Comparison of ENCODE assay signal across 13 cellular contexts in genomic region chr17:78818932-78819331, GRCh38. TPM values are rescaled to one million over a fixed set of nuclear protein-coding genes. Genes with fewer than 3 reads are reported as not detected.
DNase-seq lines count a peak whose midpoint lies in the region; ATAC-seq and TF ChIP-seq lines count a peak whose summit lies in the region.
"Had no signal": no experiment of that assay in that cellular context is flagged by ENCODE, and none has a peak within 500 bp of the region (broad histone marks: within the 10 kb centered on the region; RNA-seq: fewer than 3 reads in every experiment).

No MANE protein-coding gene starts in this region.

- H2BK120ac ChIP-seq in trophoblast cell (ENCODE audit: insufficient read depth, low read length, poor library complexity): no peak overlapping the region

- H4K12ac ChIP-seq in trophoblast cell (ENCODE audit: low read depth, low read length): no peak overlapping the region

- no peak overlapping the region for H2BK12ac ChIP-seq in trophoblast cell (ENCODE audit: low read length)

- DNase-seq in breast epithelium (ENCODE audit: low spot score in 2 of 2): no peak
- DNase-seq in MCF 10A (ENCODE audit: unreplicated experiment): no peak
- peak; percentile 46 for DNase-seq in activated T-helper 1 cell treated with Interleukin-2 at 50 U/mL for 16 hours (ENCODE audit: low read depth)
- DNase-seq in immature natural killer cell: peak; percentile 64 to 74 (median 72)
- DNase-seq in thyroid gland: no peak
- DNase-seq in neural progenitor cell (ENCODE audit: low spot score): no peak
- DNase-seq in trophoblast cell: no peak
- DNase-seq: caudate nucleus, NCI-H2171, retina had no signal

- ATAC-seq in GM19023 (IDR thresholded peaks at IDR 0.05; ENCODE audit: unreplicated experiment): no peak
- ATAC-seq: GM23338 had no signal

- no peak overlapping the region for H4K8ac ChIP-seq in trophoblast cell (ENCODE audit: low read depth, low read length)

- H3K4me3 Mint-ChIP-seq in MCF 10A (ENCODE audit: unreplicated experiment) (no peak overlapping the region), immature natural killer cell (peak overlapping the region; percentile 69 to 78 (median 73)), neural progenitor cell (no peak overlapping the region)
- H3K4me3 Mint-ChIP-seq: GM23338 had no signal

- no peak overlapping the region for H4K91ac ChIP-seq in trophoblast cell (ENCODE audit: low read depth, low read length)

- H3K27me3 Mint-ChIP-seq in MCF 10A (ENCODE audit: insufficient read depth, unreplicated experiment) (no peaks in the 10 kb centered on the region), immature natural killer cell (ENCODE audit: low read depth in 3 of 3) (peaks cover 14 to 28% (median 17%) of the 10 kb centered on the region in 3 donors), neural progenitor cell (ENCODE audit: insufficient read depth, low read depth) (no peaks in the 10 kb centered on the region)

- H3K27ac Mint-ChIP-seq in MCF 10A (ENCODE audit: low read depth, unreplicated experiment) (no peak overlapping the region), immature natural killer cell (peak overlapping the region; percentile 88 to 99 (median 92)), neural progenitor cell (no peak overlapping the region)
- H3K27ac Mint-ChIP-seq: GM23338 had no signal

- H3K4me3 ChIP-seq in breast epithelium (no peak overlapping the region), thyroid gland (replicated peaks in 1 of 3) (no peak overlapping the region), neural progenitor cell (no peak overlapping the region), trophoblast cell (ENCODE audit: low read depth, low read length) (no peak overlapping the region)
- H3K4me3 ChIP-seq: GM23338 had no signal

- H3K4me1 ChIP-seq in breast epithelium: no peaks in the 10 kb centered on the region
- no peaks in the 10 kb centered on the region for H3K4me1 ChIP-seq in thyroid gland
- H3K4me1 ChIP-seq in neural progenitor cell: peaks cover 7% of the 10 kb centered on the region
- peaks cover 6 to 11% of the 10 kb centered on the region in 2 experiments for H3K4me1 ChIP-seq in trophoblast cell (ENCODE audit: control insufficient read depth in 1 of 2, insufficient read depth in 2 of 2, low read length in 2 of 2)

- peaks cover 10% of the 10 kb centered on the region for H4K20me1 ChIP-seq in neural progenitor cell (ENCODE audit: low read depth)

- H3K4me1 Mint-ChIP-seq in MCF 10A (ENCODE audit: insufficient read depth, unreplicated experiment) (peaks cover 1% of the 10 kb centered on the region), immature natural killer cell (peaks cover 35 to 43% of the 10 kb centered on the region in 2 donors), neural progenitor cell (peaks cover 12% of the 10 kb centered on the region)
- H3K4me1 Mint-ChIP-seq: GM23338 had no signal

- H3K27ac ChIP-seq in breast epithelium (peak overlapping the region; percentile 43 to 65), thyroid gland (peak overlapping the region in 2 of 3 donors; percentile 29 to 70), neural progenitor cell (no peak overlapping the region), trophoblast cell (ENCODE audit: low read depth, low read length) (no peak overlapping the region)
- H3K27ac ChIP-seq: HL-60 had no signal

- H3K4ac ChIP-seq in trophoblast cell (ENCODE audit: low read depth, low read length): no peak overlapping the region

- H3K14ac ChIP-seq in trophoblast cell (ENCODE audit: low read length): no peak overlapping the region

- POLR2A ChIA-PET in MCF 10A (lab: Yijun Ruan, JAX): interaction anchor here (0.5 kb wide), 1 partner anchor 146 kb away, joined by 3 read pairs; no protein-coding TSS in a partner anchor

- no TSS peak for BruUV-seq in MCF 10A (replicated peaks; lab: Mats Ljungman, UMichigan)

- H2BK5ac ChIP-seq in trophoblast cell (ENCODE audit: low read depth, low read length, poor library complexity): no peak overlapping the region

- no peak overlapping the region for H3K9ac ChIP-seq in neural progenitor cell
- H3K9ac ChIP-seq in trophoblast cell (ENCODE audit: low read length): no peak overlapping the region

- peaks cover 98% of the 10 kb centered on the region for H3K36me3 Mint-ChIP-seq in MCF 10A (ENCODE audit: insufficient read depth, unreplicated experiment)
- H3K36me3 Mint-ChIP-seq in immature natural killer cell: peaks cover 24 to 52% (median 24%) of the 10 kb centered on the region in 3 donors
- H3K36me3 Mint-ChIP-seq in neural progenitor cell: peaks cover 37% of the 10 kb centered on the region

- no peaks in the 10 kb centered on the region for H3K27me3 ChIP-seq in breast epithelium
- H3K27me3 ChIP-seq in thyroid gland: no peaks in the 10 kb centered on the region
- no peaks in the 10 kb centered on the region for H3K27me3 ChIP-seq in neural progenitor cell
- no peaks in the 10 kb centered on the region for H3K27me3 ChIP-seq in trophoblast cell (ENCODE audit: insufficient read depth, low read length)

- H3K9me3 Mint-ChIP-seq in MCF 10A (ENCODE audit: unreplicated experiment): no peaks in the 10 kb centered on the region
- H3K9me3 Mint-ChIP-seq in immature natural killer cell: no peaks in the 10 kb centered on the region
- no peaks in the 10 kb centered on the region for H3K9me3 Mint-ChIP-seq in neural progenitor cell
- H3K9me3 Mint-ChIP-seq: GM23338 had no signal

- no peak overlapping the region for H3K23ac ChIP-seq in trophoblast cell (ENCODE audit: low read length)

- WGBS in thyroid gland, 2 donors: 71 to 76% methylated on average over 6 of the region's 6 CpGs
- WGBS in trophoblast cell (ENCODE audit: extremely low coverage, insufficient coverage, insufficient read length): no CpG with 5 or more reads among the region's 6 CpGs

- H3K36me3 ChIP-seq in breast epithelium (peaks cover 5% of the 10 kb centered on the region), thyroid gland (peaks cover 78 to 82% of the 10 kb centered on the region in 2 donors), neural progenitor cell (peaks cover 6% of the 10 kb centered on the region), trophoblast cell (ENCODE audit: control insufficient read depth in 1 of 2, insufficient read depth in 2 of 2, low read length in 2 of 2) (peaks cover 56 to 72% of the 10 kb centered on the region in 2 experiments)

- no peak for TF ChIP-seq POLR2A in breast epithelium (IDR thresholded peaks at IDR 0.05)
- no peak for TF ChIP-seq POLR2A in thyroid gland (IDR thresholded peaks at IDR 0.05)

- CTCF ChIA-PET in MCF 10A (lab: Yijun Ruan, JAX): no interaction called here

- intact Hi-C loops in breast epithelium (cut with DNase I; ENCODE audit: low total_unique reads): no loop called here
- intact Hi-C loops in MCF 10A (cut with micrococcal nuclease): no loop called here
- intact Hi-C loops in thyroid gland (cut with DNase I): no loop called here

- H3K4me2 ChIP-seq in neural progenitor cell: no peak overlapping the region
- no peak overlapping the region for H3K4me2 ChIP-seq in trophoblast cell (ENCODE audit: low read length)
- H3K4me2 ChIP-seq: GM23338 had no signal

- no peak overlapping the region for H2AK5ac ChIP-seq in trophoblast cell (ENCODE audit: low read length)

- H3K9me3 ChIP-seq in breast epithelium (no peaks in the 10 kb centered on the region), thyroid gland (no peaks in the 10 kb centered on the region), neural progenitor cell (ENCODE audit: low read depth) (no peaks in the 10 kb centered on the region), trophoblast cell (ENCODE audit: insufficient read depth, low read depth, low read length) (no peaks in the 10 kb centered on the region)

- H3K79me1 ChIP-seq in trophoblast cell (ENCODE audit: low read length): no peaks in the 10 kb centered on the region

- H3K18ac ChIP-seq in trophoblast cell (ENCODE audit: low read length): no peak overlapping the region

- TF ChIP-seq CTCF in breast epithelium (IDR thresholded peaks at IDR 0.05) (no peak), MCF 10A (IDR thresholded peaks at IDR 0.05; ENCODE audit: unreplicated experiment) (no peak), thyroid gland (IDR thresholded peaks at IDR 0.05) (no peak), neural progenitor cell (IDR thresholded peaks at IDR 0.05) (no peak)

- H3K79me2 ChIP-seq in neural progenitor cell (ENCODE audit: low read depth) (peaks cover 3% of the 10 kb centered on the region), trophoblast cell (ENCODE audit: control insufficient read depth, insufficient read depth, low read length, poor library complexity) (no peaks in the 10 kb centered on the region)

- H2AFZ ChIP-seq in neural progenitor cell (replicated peaks): no peak overlapping the region
- H2AFZ ChIP-seq in trophoblast cell (ENCODE audit: insufficient read depth, low read length, poor library complexity): no peak overlapping the region
- H2AFZ ChIP-seq: GM23338 had no signal

- no peaks in the 10 kb centered on the region for H3F3A ChIP-seq in neural progenitor cell (ENCODE audit: low read depth)

RNA-seq across cellular contexts. Expression of gene USP36, which starts 21.7 kb away (rescaled TPM):
- total RNA-seq in breast epithelium: 10 to 100 TPM; 50.2 to 58.8 (median 55.4) TPM
- 118 and 119 TPM in 2 replicates for total RNA-seq in MCF 10A (2022)
- polyA plus RNA-seq in immature natural killer cell: 10 to 100 TPM in 2 of 3 donors, 1 to 10 TPM in 1; 9.6 to 31.7 (median 22.7) TPM
- total RNA-seq in thyroid gland: 10 to 100 TPM; 33.9 to 61.5 (median 46.6) TPM
- total RNA-seq in neural progenitor cell (ENCODE audit: low replicate concordance): 16.6 and 20.4 TPM in 2 replicates
- polyA plus RNA-seq in trophoblast cell (2013): 21.5 and 22.0 TPM in 2 replicates

RNA-seq across cellular contexts. Expression of gene CYTH1, which starts 36.9 kb away (rescaled TPM):
- 10 to 100 TPM; 49.5 to 64.8 (median 50.7) TPM for total RNA-seq in breast epithelium
- total RNA-seq in MCF 10A (2022): 32.8 and 38.5 TPM in 2 replicates
- polyA plus RNA-seq in immature natural killer cell: 100 to 1,000 TPM; 176 to 336 (median 233) TPM
- total RNA-seq in thyroid gland: 10 to 100 TPM; 69.0 to 94.5 (median 75.7) TPM
- total RNA-seq in neural progenitor cell (ENCODE audit: low replicate concordance): 14.8 and 16.0 TPM in 2 replicates
- polyA plus RNA-seq in trophoblast cell (2013): 16.7 and 17.1 TPM in 2 replicates

Comparison
In these comparisons a context has a peak if more than half of its experiments do, and no peak if none do; other contexts are left out.
1. DNase-seq: peak in activated T-helper 1 cell treated with Interleukin-2 at 50 U/mL for 16 hours (single experiment) and immature natural killer cell (3 of 3); none in breast epithelium (0 of 2), MCF 10A (single experiment), thyroid gland (0 of 2), neural progenitor cell (single experiment) and trophoblast cell (0 of 2).
2. H3K27ac ChIP-seq: peak in breast epithelium (2 of 2) and thyroid gland (2 of 3); none in neural progenitor cell (single experiment) and trophoblast cell (single experiment).
3. H3K27ac Mint-ChIP-seq: peak in immature natural killer cell (6 of 6); none in MCF 10A (single experiment) and neural progenitor cell (single experiment).
4. H3K4me3 Mint-ChIP-seq: peak in immature natural killer cell (5 of 5); none in MCF 10A (single experiment) and neural progenitor cell (single experiment).